25 cellular contexts compared by ENCODE assay signal in genomic region chr3:144314946-144315345, GRCh38.
"Had no signal": no experiment of that assay in that cellular context is flagged by ENCODE, and none has a peak within 500 bp of the region (broad histone marks: within the 10 kb centered on the region; RNA-seq: fewer than 3 reads in every experiment).

No MANE protein-coding gene starts in this region.

- ATAC-seq: activated CD4-positive, alpha-beta T cell treated with anti-CD3 and anti-CD28 coated beads for 36 hours; activated CD4-positive, CD25-positive, alpha-beta regulatory T cell treated with anti-CD3 and anti-CD28 coated beads, Interleukin-2, amount 50 U/mL, for 24 hours; activated CD8-positive, alpha-beta memory T cell treated with anti-CD3 and anti-CD28 coated beads, Interleukin-2, amount 10 ng/mL, durations not matched to agents 7 days and 5 days; activated CD8-positive, alpha-beta T cell treated with anti-CD3 and anti-CD28 coated beads, Interleukin-2, amount 10 ng/mL, durations not matched to agents 7 days and 5 days; activated naive CD8-positive, alpha-beta T cell treated with anti-CD3 and anti-CD28 coated beads, Interleukin-2, amount 50 U/mL, for 24 hours had no signal

- DNase-seq: activated CD4-positive, alpha-beta memory T cell treated with anti-CD3 and anti-CD28 coated beads, Interleukin-2, amount 10 ng/mL, durations not matched to agents 7 days and 5 days; activated CD4-positive, alpha-beta T cell treated with anti-CD3 and anti-CD28 coated beads for 1 hour; activated CD4-positive, alpha-beta T cell treated with anti-CD3 and anti-CD28 coated beads for 36 hours; activated CD4-positive, alpha-beta T cell treated with anti-CD3 and anti-CD28 coated beads for 48 hours; activated CD4-positive, alpha-beta T cell treated with anti-CD3 and anti-CD28 coated beads, Interleukin-2, amount 10 ng/mL, durations not matched to agents 7 days and 5 days; activated CD4-positive, alpha-beta T cell treated with anti-CD3 and anti-CD28 coated beads, Interleukin-2, amount 50 U/mL, for 48 hours; activated CD4-positive, CD25-positive, alpha-beta regulatory T cell; activated CD8-positive, alpha-beta memory T cell treated with anti-CD3 and anti-CD28 coated beads for 24 hours; activated CD8-positive, alpha-beta memory T cell treated with anti-CD3 and anti-CD28 coated beads, Interleukin-2, amount 10 ng/mL, durations not matched to agents 7 days and 5 days; activated CD8-positive, alpha-beta memory T cell treated with anti-CD3 and anti-CD28 coated beads, Interleukin-2, amount 50 U/mL, for 48 hours; activated CD8-positive, alpha-beta T cell treated with anti-CD3 and anti-CD28 coated beads, Interleukin-2, amount 10 ng/mL, durations not matched to agents 7 days and 5 days; activated effector memory CD4-positive, alpha-beta T cell treated with Interleukin-2 at 50 U/mL for 16 hours; activated gamma-delta T cell; activated naive CD4-positive, alpha-beta T cell treated with anti-CD3 and anti-CD28 coated beads, Interleukin-2, amount 10 ng/mL, durations not matched to agents 7 days and 5 days; activated naive CD4-positive, alpha-beta T cell treated with Interleukin-2 at 50 U/mL for 16 hours; activated naive CD8-positive, alpha-beta T cell treated with anti-CD3 and anti-CD28 coated beads, Interleukin-2, amount 10 ng/mL, durations not matched to agents 7 days and 5 days; activated naive CD8-positive, alpha-beta T cell treated with anti-CD3 and anti-CD28 coated beads, Interleukin-2, amount 50 U/mL, for 24 hours; activated T-cell treated with anti-CD3 and anti-CD28 coated beads, Interleukin-2, amount 50 U/mL, for 24 hours; activated T-cell treated with anti-CD3 and anti-CD28 coated beads, Interleukin-2, amount 50 U/mL, for 48 hours; amygdala; anterior cingulate cortex; colonic mucosa; T-helper 2 cell; T-helper 9 cell had no signal
